In the genomic region with DNA sequence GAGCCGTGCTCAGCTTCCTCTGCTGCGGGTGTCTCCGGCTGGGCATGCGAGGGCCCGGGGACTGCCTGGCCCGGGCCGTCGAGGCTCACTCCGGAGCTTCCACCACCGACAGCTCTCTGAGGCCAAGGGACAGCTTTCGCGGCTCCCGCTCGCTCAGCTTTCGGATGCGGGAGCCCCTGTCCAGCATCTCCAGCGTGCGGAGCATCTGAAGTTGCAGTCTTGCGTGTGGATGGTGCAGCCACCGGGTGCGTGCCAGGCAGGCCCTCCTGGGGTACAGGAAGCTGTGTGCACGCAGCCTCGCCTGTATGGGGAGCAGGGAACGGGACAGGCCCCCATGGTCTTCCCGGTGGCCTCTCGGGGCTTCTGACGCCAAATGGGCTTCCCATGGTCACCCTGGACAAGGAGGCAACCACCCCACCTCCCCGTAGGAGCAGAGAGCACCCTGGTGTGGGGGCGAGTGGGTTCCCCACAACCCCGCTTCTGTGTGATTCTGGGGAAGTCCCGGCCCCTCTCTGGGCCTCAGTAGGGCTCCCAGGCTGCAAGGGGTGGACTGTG, we compare ENCODE assay signal across 1 cellular context.
TF ChIP-seq lines count a peak whose summit lies in the region.

No MANE protein-coding gene starts in this region.

TF ChIP-seq in liver, 16 proteins besides CTCF, POLR2A, EP300 and RAD21 (continued from another document):
- TF ChIP-seq, protein P1, sequence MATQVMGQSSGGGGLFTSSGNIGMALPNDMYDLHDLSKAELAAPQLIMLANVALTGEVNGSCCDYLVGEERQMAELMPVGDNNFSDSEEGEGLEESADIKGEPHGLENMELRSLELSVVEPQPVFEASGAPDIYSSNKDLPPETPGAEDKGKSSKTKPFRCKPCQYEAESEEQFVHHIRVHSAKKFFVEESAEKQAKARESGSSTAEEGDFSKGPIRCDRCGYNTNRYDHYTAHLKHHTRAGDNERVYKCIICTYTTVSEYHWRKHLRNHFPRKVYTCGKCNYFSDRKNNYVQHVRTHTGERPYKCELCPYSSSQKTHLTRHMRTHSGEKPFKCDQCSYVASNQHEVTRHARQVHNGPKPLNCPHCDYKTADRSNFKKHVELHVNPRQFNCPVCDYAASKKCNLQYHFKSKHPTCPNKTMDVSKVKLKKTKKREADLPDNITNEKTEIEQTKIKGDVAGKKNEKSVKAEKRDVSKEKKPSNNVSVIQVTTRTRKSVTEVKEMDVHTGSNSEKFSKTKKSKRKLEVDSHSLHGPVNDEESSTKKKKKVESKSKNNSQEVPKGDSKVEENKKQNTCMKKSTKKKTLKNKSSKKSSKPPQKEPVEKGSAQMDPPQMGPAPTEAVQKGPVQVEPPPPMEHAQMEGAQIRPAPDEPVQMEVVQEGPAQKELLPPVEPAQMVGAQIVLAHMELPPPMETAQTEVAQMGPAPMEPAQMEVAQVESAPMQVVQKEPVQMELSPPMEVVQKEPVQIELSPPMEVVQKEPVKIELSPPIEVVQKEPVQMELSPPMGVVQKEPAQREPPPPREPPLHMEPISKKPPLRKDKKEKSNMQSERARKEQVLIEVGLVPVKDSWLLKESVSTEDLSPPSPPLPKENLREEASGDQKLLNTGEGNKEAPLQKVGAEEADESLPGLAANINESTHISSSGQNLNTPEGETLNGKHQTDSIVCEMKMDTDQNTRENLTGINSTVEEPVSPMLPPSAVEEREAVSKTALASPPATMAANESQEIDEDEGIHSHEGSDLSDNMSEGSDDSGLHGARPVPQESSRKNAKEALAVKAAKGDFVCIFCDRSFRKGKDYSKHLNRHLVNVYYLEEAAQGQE (IDR thresholded peaks at IDR 0.05), result no peak
- TF ChIP-seq NR2F2 (IDR thresholded peaks at IDR 0.05), result no peak
